In genomic region chr2:221323513-221323912, GRCh38 we compare ENCODE assay signal across 24 cellular contexts.
"Had no signal": no experiment of that assay in that cellular context is flagged by ENCODE, and none has a peak within 500 bp of the region (broad histone marks: within the 10 kb centered on the region; RNA-seq: fewer than 3 reads in every experiment).

No MANE protein-coding gene starts in this region.

- H3K9me3 ChIP-seq: esophagus squamous epithelium, gastroesophageal sphincter, lower lobe of right lung, right atrium auricular region, tibial artery, upper lobe of left lung, uterus had no signal

- H3K4me1 ChIP-seq: esophagus squamous epithelium, gastroesophageal sphincter, left ventricle myocardium inferior, lower lobe of right lung, right atrium auricular region, tibial artery, upper lobe of left lung, uterus had no signal

- H3K36me3 ChIP-seq: esophagus squamous epithelium, gastroesophageal sphincter, left ventricle myocardium inferior, lower lobe of right lung, right atrium auricular region, tibial artery, upper lobe of left lung, uterus had no signal

- ATAC-seq: effector memory CD8-positive, alpha-beta T cell; gastroesophageal sphincter; left cardiac atrium; lower lobe of right lung; natural killer cell; stimulated activated effector memory CD8-positive, alpha-beta T cell treated with anti-CD3 and anti-CD28 coated beads, Interleukin-12 subunit alpha, Interleukin-12 subunit beta, amount 100 ng/mL, for 72 hours had no signal

- H3K36me3 Mint-ChIP-seq: mesothelial cell of epicardium; natural killer cell; stimulated activated effector memory CD8-positive, alpha-beta T cell treated with anti-CD3 and anti-CD28 coated beads, Interleukin-12 subunit alpha, Interleukin-12 subunit beta, amount 100 ng/mL, for 72 hours had no signal

- H3K4me3 ChIP-seq: esophagus squamous epithelium, gastroesophageal sphincter, left ventricle myocardium inferior, lower lobe of right lung, right atrium auricular region, tibial artery, upper lobe of left lung, uterus had no signal

- DNase-seq: effector memory CD8-positive, alpha-beta T cell; esophagus squamous epithelium; foreskin fibroblast; glutamatergic neuron; kidney; left cardiac atrium; left ventricle myocardium inferior; lower lobe of right lung; natural killer cell; posterior cingulate gyrus; small intestine; stimulated activated CD4-positive, alpha-beta T cell treated with anti-CD3 and anti-CD28 coated beads, Interleukin-4, amount 100 ng/mL, for 1 hour; stimulated activated CD8-positive, alpha-beta memory T cell treated with anti-CD3 and anti-CD28 coated beads, Interleukin-4, amount 100 ng/mL, for 48 hours; tibial artery; upper lobe of left lung; uterus had no signal

- H3K27me3 ChIP-seq: gastroesophageal sphincter, right atrium auricular region, upper lobe of left lung, uterus had no signal

- H3K27ac ChIP-seq: esophagus squamous epithelium, gastroesophageal sphincter, left ventricle myocardium inferior, lower lobe of right lung, right atrium auricular region, tibial artery, upper lobe of left lung, uterus had no signal

- H3K27ac Mint-ChIP-seq: dendritic cell treated with granulocyte-macrophage colony-stimulating factor and Interleukin-4, amounts not matched to agents 40 ng/mL and 50 ng/mL, for 4 days; effector memory CD8-positive, alpha-beta T cell; memory B cell; mesothelial cell of epicardium; natural killer cell; stimulated activated effector memory CD8-positive, alpha-beta T cell treated with anti-CD3 and anti-CD28 coated beads, Interleukin-12 subunit alpha, Interleukin-12 subunit beta, amount 100 ng/mL, for 72 hours; stimulated activated naive CD8-positive, alpha-beta T cell treated with anti-CD3 and anti-CD28 coated beads, Interleukin-15, Interleukin-2, amounts not matched to agents 100 ng/mL and 50 ng/mL, for 24 hours had no signal

- H3K4me3 Mint-ChIP-seq: dendritic cell treated with granulocyte-macrophage colony-stimulating factor and Interleukin-4, amounts not matched to agents 40 ng/mL and 50 ng/mL, for 4 days; effector memory CD8-positive, alpha-beta T cell; memory B cell; mesothelial cell of epicardium; natural killer cell; neural crest cell; stimulated activated effector memory CD8-positive, alpha-beta T cell treated with anti-CD3 and anti-CD28 coated beads, Interleukin-12 subunit alpha, Interleukin-12 subunit beta, amount 100 ng/mL, for 72 hours; stimulated activated naive CD8-positive, alpha-beta T cell treated with anti-CD3 and anti-CD28 coated beads, Interleukin-15, Interleukin-2, amounts not matched to agents 100 ng/mL and 50 ng/mL, for 24 hours had no signal

- H3K4me1 Mint-ChIP-seq: memory B cell; natural killer cell; stimulated activated effector memory CD8-positive, alpha-beta T cell treated with anti-CD3 and anti-CD28 coated beads, Interleukin-12 subunit alpha, Interleukin-12 subunit beta, amount 100 ng/mL, for 72 hours had no signal

- H3K27me3 Mint-ChIP-seq: dendritic cell treated with granulocyte-macrophage colony-stimulating factor and Interleukin-4, amounts not matched to agents 40 ng/mL and 50 ng/mL, for 4 days had no signal

- H3K9me3 Mint-ChIP-seq: effector memory CD8-positive, alpha-beta T cell; mesothelial cell of epicardium; stimulated activated effector memory CD8-positive, alpha-beta T cell treated with anti-CD3 and anti-CD28 coated beads, Interleukin-12 subunit alpha, Interleukin-12 subunit beta, amount 100 ng/mL, for 72 hours; stimulated activated naive CD8-positive, alpha-beta T cell treated with anti-CD3 and anti-CD28 coated beads, Interleukin-15, Interleukin-2, amounts not matched to agents 100 ng/mL and 50 ng/mL, for 24 hours had no signal
